In genomic region chr3:123498761-123499160, GRCh38 we compare ENCODE assay signal across 14 cellular contexts. TPM values are rescaled to one million over a fixed set of nuclear protein-coding genes. Genes with fewer than 3 reads are reported as not detected.
DNase-seq lines count a peak whose midpoint lies in the region; ATAC-seq and TF ChIP-seq lines count a peak whose summit lies in the region.
"Had no signal": no experiment of that assay in that cellular context is flagged by ENCODE, and none has a peak within 500 bp of the region (broad histone marks: within the 10 kb centered on the region; RNA-seq: fewer than 3 reads in every experiment).

No MANE protein-coding gene starts in this region.

- WGBS in esophagus muscularis mucosa = 80% methylated on average over 1 of the region's 3 CpGs

- H3K4me3 ChIP-seq in SJSA1 (no peak overlapping the region), esophagus muscularis mucosa (no peak overlapping the region)

- no peak for ATAC-seq in GM21723 (IDR thresholded peaks at IDR 0.05; ENCODE audit: unreplicated experiment)
- ATAC-seq: CD8-positive, alpha-beta T cell had no signal

- intact Hi-C loops in esophagus muscularis mucosa (cut with DNase I) = loop anchor here (5.0 kb wide), 1 partner anchor 59 kb away; no protein-coding TSS in a partner anchor

- TF ChIP-seq EP300 in esophagus muscularis mucosa (IDR thresholded peaks at IDR 0.05) = no peak

- H3K4me1 ChIP-seq in SJSA1 (replicated peaks) = peaks cover 37% of the 10 kb centered on the region
- H3K4me1 ChIP-seq in esophagus muscularis mucosa = peaks cover 0 to 41% (median 38%) of the 10 kb centered on the region in 4 donors

- TF ChIP-seq CTCF in esophagus muscularis mucosa (IDR thresholded peaks at IDR 0.05) = no peak

- no peaks in the 10 kb centered on the region for H3K27me3 ChIP-seq in SJSA1 (replicated peaks)
- no peaks in the 10 kb centered on the region for H3K27me3 ChIP-seq in esophagus muscularis mucosa

- H3K9me3 ChIP-seq in SJSA1 (replicated peaks) (no peaks in the 10 kb centered on the region), esophagus muscularis mucosa (no peaks in the 10 kb centered on the region)

- H3K27ac ChIP-seq in SJSA1 (peak overlapping the region; percentile 36), esophagus muscularis mucosa (replicated peaks in 1 of 4) (peak overlapping the region; percentile 34 to 60 (median 44))
- H3K27ac ChIP-seq: 22Rv1 had no signal

- DNase-seq in DMS 273 (lab: John Stamatoyannopoulos, UW; ENCODE audit: unreplicated experiment) (peak; percentile 21), DMS 273 treated with DMSO at 0.1 percent for 48 hours (lab: John Stamatoyannopoulos, UW) (no peak), SJSA1 (ENCODE audit: low read depth in 1 of 2, low spot score in 2 of 2) (no peak), esophagus muscularis mucosa (ENCODE audit: extremely low spot score) (no peak), hypothalamus (lab: John Stamatoyannopoulos, UW) (no peak), DMS153 (lab: John Stamatoyannopoulos, UW) (no peak)
- DNase-seq: CD8-positive, alpha-beta T cell; COR-L47; DMS79; GOT3; H9 had no signal

- peaks cover 4% of the 10 kb centered on the region for H3K36me3 ChIP-seq in SJSA1
- H3K36me3 ChIP-seq in esophagus muscularis mucosa = peaks cover 0 to 35% (median 3%) of the 10 kb centered on the region in 4 donors

- no peak for TF ChIP-seq POLR2A in esophagus muscularis mucosa (IDR thresholded peaks at IDR 0.05; ENCODE audit: low read depth)

RNA-seq across cellular contexts. Expression of gene ADCY5, which starts 49.9 kb away (rescaled TPM):
- total RNA-seq in SJSA1 (2014; rRNA removed; shearing (Covaris generic)) = 0.16 and 0.82 TPM in 2 replicates
- total RNA-seq in esophagus muscularis mucosa = 100 to 1,000 TPM; 133 to 228 (median 189) TPM
- total RNA-seq: CD8-positive, alpha-beta T cell; HepG2 had no signal

Comparison
In these comparisons a context has a peak if more than half of its experiments do, and no peak if none do; other contexts are left out.
1. RNA of gene ADCY5, which starts 49.9 kb away (total RNA-seq): 133 to 228 TPM in esophagus muscularis mucosa; 0.16 to 0.82 TPM in SJSA1; every median in the first group is over 10 times any median in the second.